In the genomic region with DNA sequence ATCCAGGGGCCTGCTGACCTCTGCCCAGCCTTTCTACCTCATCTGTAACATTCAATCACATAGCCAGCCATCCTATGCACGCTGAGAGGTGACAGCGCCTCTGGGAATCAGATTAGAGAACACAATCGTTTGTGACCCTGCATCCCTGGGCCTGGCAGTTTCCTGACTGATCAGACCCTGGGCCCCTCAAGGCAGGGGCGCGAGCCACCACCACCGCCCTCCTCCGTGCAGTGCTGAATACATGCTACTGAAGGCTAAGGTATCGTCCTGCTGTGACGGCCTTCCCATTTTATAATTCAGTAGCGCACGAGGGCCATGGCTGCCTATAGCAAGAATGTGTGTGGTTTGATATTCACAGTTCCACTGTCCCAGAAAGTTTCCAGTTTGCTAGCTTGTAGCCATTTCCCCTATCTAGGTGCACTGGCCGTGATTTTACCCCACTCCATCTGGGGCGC, we compare ENCODE assay signal across 8 cellular contexts. TPM values are rescaled to one million over a fixed set of nuclear protein-coding genes. Genes with fewer than 3 reads are reported as not detected.
DNase-seq lines count a peak whose midpoint lies in the region; ATAC-seq, FAIRE-seq and TF ChIP-seq lines count a peak whose summit lies in the region.

No MANE protein-coding gene starts in this region.

- H3K36me3 ChIP-seq in H7 (replicated peaks; ENCODE audit: control insufficient read depth, insufficient read depth, low read length) (peaks cover 11% of the 10 kb centered on the region), adipocyte (ENCODE audit: control insufficient read depth, insufficient read depth, low read length, severe bottlenecking) (peaks cover 9% of the 10 kb centered on the region), keratinocyte (ENCODE audit: control insufficient read depth in 2 of 2, extremely low read depth in 1 of 2, insufficient read depth in 2 of 2, low read length in 2 of 2) (no peaks in the 10 kb centered on the region)

- TF ChIP-seq EP300 in A549 (IDR thresholded peaks at IDR 0.05), result no peak

- peak in 1 of 2 experiments; percentile 14; a peak in 4 of 6 replicates for ATAC-seq in A549

- H3K4me3 ChIP-seq in A549, result peak overlapping the region; percentile 73
- H3K4me3 ChIP-seq in H7 (ENCODE audit: insufficient read depth, low read depth, low read length), result peak overlapping the region; percentile 64
- H3K4me3 ChIP-seq in adipocyte (ENCODE audit: low read length), result peak overlapping the region; percentile 84
- peak overlapping the region; percentile 67 to 71 (median 68) for H3K4me3 ChIP-seq in keratinocyte (ENCODE audit: control insufficient read depth in 2 of 3, extremely low read depth in 1 of 3, insufficient read depth in 2 of 3, low read depth in 1 of 3, low read length in 3 of 3)

- H3K9ac ChIP-seq in adipocyte (ENCODE audit: low read length) (peak overlapping the region; percentile 61), keratinocyte (ENCODE audit: control insufficient read depth, extremely low read depth, insufficient read depth, low read length) (peak overlapping the region; percentile 65)

- no peak for TF ChIP-seq CTCF in A549 (IDR thresholded peaks at IDR 0.05)
- no peak for TF ChIP-seq CTCF in keratinocyte (optimal IDR thresholded peaks at IDR 0.05 in 1 of 3, IDR thresholded peaks at IDR 0.05 in 1 of 3, conservative IDR thresholded peaks at IDR 0.05 in 1 of 3; ENCODE audit: extremely low read depth in 1 of 3, insufficient read depth in 2 of 3, low read length in 3 of 3)

- no peak for TF ChIP-seq POLR2A in A549 (IDR thresholded peaks at IDR 0.05; ENCODE audit: low read length)

- CTCF ChIA-PET in A549 (lab: Yijun Ruan, JAX), result interaction anchor here (2.1 kb wide), 1 partner anchor 9 kb away, joined by 15 read pairs; no protein-coding TSS in a partner anchor

- no peaks in the 10 kb centered on the region for H4K20me1 ChIP-seq in keratinocyte (ENCODE audit: control insufficient read depth, extremely low read depth, insufficient read depth, low read length)

- no peaks in the 10 kb centered on the region for H3K9me3 ChIP-seq in A549
- no peaks in the 10 kb centered on the region for H3K9me3 ChIP-seq in adipocyte (ENCODE audit: control insufficient read depth, low read length)
- no peaks in the 10 kb centered on the region for H3K9me3 ChIP-seq in keratinocyte (ENCODE audit: control insufficient read depth, low read depth, low read length)

- H3K4me1 ChIP-seq in A549, result peaks cover 10% of the 10 kb centered on the region; the same call in 2 of the 3 replicates
- H3K4me1 ChIP-seq in adipocyte (ENCODE audit: control insufficient read depth, insufficient read depth, low read length), result peaks cover 7% of the 10 kb centered on the region
- H3K4me1 ChIP-seq in keratinocyte (ENCODE audit: control insufficient read depth, extremely low read depth, insufficient read depth, low read length), result peaks cover 6% of the 10 kb centered on the region

- FAIRE-seq in A549 (lab: Jason Lieb, UNC) (no peak), keratinocyte (lab: Jason Lieb, UNC) (no peak), urothelium cell line (lab: Jason Lieb, UNC) (no peak)

- POLR2A ChIA-PET in A549 (lab: Yijun Ruan, JAX), result no interaction called here

- DNase-seq in A549 (ENCODE audit: low read depth in 1 of 2, low spot score in 1 of 2) (no peak), H7 (peak; percentile 70), adipocyte (ENCODE audit: low read depth) (no peak), keratinocyte (ENCODE audit: low read depth, low spot score) (no peak), substantia nigra (lab: John Stamatoyannopoulos, UW) (peak in 7 of 49 donors; percentile 8 to 62 (median 28)), urothelium cell line (ENCODE audit: low spot score) (no peak), HK-2 (ENCODE audit: unreplicated experiment) (no peak), GOT3 (lab: John Stamatoyannopoulos, UW) (no peak)

- H3K4me2 ChIP-seq in A549, result peak overlapping the region; percentile 89
- peak overlapping the region; percentile 84 for H3K4me2 ChIP-seq in keratinocyte (ENCODE audit: control insufficient read depth, extremely low read depth, insufficient read depth, low read depth, low read length)

- peaks cover 6% of the 10 kb centered on the region for H3K79me2 ChIP-seq in keratinocyte (ENCODE audit: control insufficient read depth, insufficient read depth, low read length)

- H3K27ac ChIP-seq in A549, result peak overlapping the region; percentile 92 to 98
- H3K27ac ChIP-seq in keratinocyte (ENCODE audit: control insufficient read depth, insufficient read depth, low read length), result no peak overlapping the region
- peak overlapping the region; percentile 97 for H3K27ac ChIP-seq in substantia nigra (ENCODE audit: low read depth, low read length, poor library complexity, severe bottlenecking)

- WGBS in A549 (ENCODE audit: missing lambda C conversion rate), result 41% methylated on average over 6 of the region's 13 CpGs

- dilution Hi-C loops in keratinocyte (cut with MboI; ENCODE audit: extremely low pct_ligation_motif_present, low sequenced_read_pairs), result no loop called here

- no peaks in the 10 kb centered on the region for H3K9me1 ChIP-seq in keratinocyte (ENCODE audit: control insufficient read depth, extremely low read depth, insufficient read depth, low read length)

- TF ChIP-seq RAD21 in A549 (conservative IDR thresholded peaks at IDR 0.05 in 1 of 2, IDR thresholded peaks at IDR 0.05 in 1 of 2), result no peak

- H2AFZ ChIP-seq in keratinocyte (ENCODE audit: control insufficient read depth, low read length), result no peak overlapping the region

- H3K27me3 ChIP-seq in H7 (ENCODE audit: control insufficient read depth, insufficient read depth, low read length), result peaks cover 6% of the 10 kb centered on the region
- no peaks in the 10 kb centered on the region for H3K27me3 ChIP-seq in adipocyte (replicated peaks; ENCODE audit: control insufficient read depth, insufficient read depth, low read length)
- peaks cover 4% of the 10 kb centered on the region for H3K27me3 ChIP-seq in keratinocyte (ENCODE audit: control insufficient read depth, extremely low read depth, insufficient read depth, low read length)

TF ChIP-seq in A549, 52 proteins besides CTCF, POLR2A, EP300 and RAD21:
- TF ChIP-seq RCOR1 (IDR thresholded peaks at IDR 0.05; ENCODE audit: low read depth, low read length) (no peak), HOXA7 (CRISPR knock-in tag; IDR thresholded peaks at IDR 0.05) (no peak), ZSCAN20 (CRISPR knock-in tag; IDR thresholded peaks at IDR 0.05) (no peak), CHD2 (IDR thresholded peaks at IDR 0.05; ENCODE audit: low read length, partially characterized antibody) (no peak), MYC (IDR thresholded peaks at IDR 0.05; ENCODE audit: borderline replicate concordance, low read length) (no peak), HDAC2 (IDR thresholded peaks at IDR 0.05) (no peak), PHF8 (IDR thresholded peaks at IDR 0.05; ENCODE audit: borderline replicate concordance, low read depth) (no peak), NPAS2 (CRISPR knock-in tag; IDR thresholded peaks at IDR 0.05; ENCODE audit: borderline replicate concordance) (no peak), FOXS1 (CRISPR knock-in tag; IDR thresholded peaks at IDR 0.05) (no peak), MAFK (IDR thresholded peaks at IDR 0.05; ENCODE audit: partially characterized antibody) (no peak)
- TF ChIP-seq, protein P1, sequence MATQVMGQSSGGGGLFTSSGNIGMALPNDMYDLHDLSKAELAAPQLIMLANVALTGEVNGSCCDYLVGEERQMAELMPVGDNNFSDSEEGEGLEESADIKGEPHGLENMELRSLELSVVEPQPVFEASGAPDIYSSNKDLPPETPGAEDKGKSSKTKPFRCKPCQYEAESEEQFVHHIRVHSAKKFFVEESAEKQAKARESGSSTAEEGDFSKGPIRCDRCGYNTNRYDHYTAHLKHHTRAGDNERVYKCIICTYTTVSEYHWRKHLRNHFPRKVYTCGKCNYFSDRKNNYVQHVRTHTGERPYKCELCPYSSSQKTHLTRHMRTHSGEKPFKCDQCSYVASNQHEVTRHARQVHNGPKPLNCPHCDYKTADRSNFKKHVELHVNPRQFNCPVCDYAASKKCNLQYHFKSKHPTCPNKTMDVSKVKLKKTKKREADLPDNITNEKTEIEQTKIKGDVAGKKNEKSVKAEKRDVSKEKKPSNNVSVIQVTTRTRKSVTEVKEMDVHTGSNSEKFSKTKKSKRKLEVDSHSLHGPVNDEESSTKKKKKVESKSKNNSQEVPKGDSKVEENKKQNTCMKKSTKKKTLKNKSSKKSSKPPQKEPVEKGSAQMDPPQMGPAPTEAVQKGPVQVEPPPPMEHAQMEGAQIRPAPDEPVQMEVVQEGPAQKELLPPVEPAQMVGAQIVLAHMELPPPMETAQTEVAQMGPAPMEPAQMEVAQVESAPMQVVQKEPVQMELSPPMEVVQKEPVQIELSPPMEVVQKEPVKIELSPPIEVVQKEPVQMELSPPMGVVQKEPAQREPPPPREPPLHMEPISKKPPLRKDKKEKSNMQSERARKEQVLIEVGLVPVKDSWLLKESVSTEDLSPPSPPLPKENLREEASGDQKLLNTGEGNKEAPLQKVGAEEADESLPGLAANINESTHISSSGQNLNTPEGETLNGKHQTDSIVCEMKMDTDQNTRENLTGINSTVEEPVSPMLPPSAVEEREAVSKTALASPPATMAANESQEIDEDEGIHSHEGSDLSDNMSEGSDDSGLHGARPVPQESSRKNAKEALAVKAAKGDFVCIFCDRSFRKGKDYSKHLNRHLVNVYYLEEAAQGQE (IDR thresholded peaks at IDR 0.05), result no peak

RNA-seq across cellular contexts. Expression of a gene that starts 1.2 kb away (rescaled TPM):
- polyA plus RNA-seq in A549 (2011; rRNA removed), result 17.5 and 19.2 TPM in 2 replicates
- polyA plus RNA-seq in A549 (2012; cell fraction: cytosol; rRNA removed), result 11.2 and 14.0 TPM in 2 replicates
- polyA plus RNA-seq in A549 (2012; cell fraction: nucleus; rRNA removed), result 18.4 and 23.3 TPM in 2 replicates
- polyA plus RNA-seq in A549 (2017; fragmentation: RNase III; extraction: RNeasy Plus Mini Kit Qiagen cat#74134 plus additional on column Dnase treatment), result 10.7 to 15.6 TPM (median 13.8 TPM) in 3 replicates
- polyA minus RNA-seq in A549 (2011; rRNA and poly(A)+ RNA removed), result 19.2 and 21.1 TPM in 2 replicates
- 50.1 and 62.1 TPM in 2 replicates for total RNA-seq in H7 (2014; rRNA removed; shearing (Covaris generic))
- 4.6 to 6.8 TPM (median 6.5 TPM) in 3 replicates for polyA plus RNA-seq in keratinocyte
- polyA plus RNA-seq in keratinocyte (2011; ENCODE audit: low read depth), result 2.8 TPM
- 4.1 TPM in 2 replicates for polyA plus RNA-seq in keratinocyte (2011; cell fraction: cytosol; rRNA removed)
- polyA plus RNA-seq in keratinocyte (2011; cell fraction: nucleus; rRNA removed), result 11.5 and 11.6 TPM in 2 replicates
- 4.1 and 4.6 TPM in 2 replicates for polyA plus RNA-seq in keratinocyte (2012; ENCODE audit: low replicate concordance)
- polyA minus RNA-seq in keratinocyte, result 5.5 to 7.7 TPM (median 6.3 TPM) in 3 replicates
- 5.0 TPM for polyA minus RNA-seq in keratinocyte (2011; cell fraction: cytosol; rRNA and poly(A)+ RNA removed)
- polyA minus RNA-seq in keratinocyte (2011; cell fraction: nucleus; rRNA and poly(A)+ RNA removed), result 9.3 and 10.1 TPM in 2 replicates
